Comparison of ENCODE assay signal across 8 cellular contexts in genomic region chr14:55411426-55412389, GRCh38. TPM values are rescaled to one million over a fixed set of nuclear protein-coding genes. Genes with fewer than 3 reads are reported as not detected.
DNase-seq lines count a peak whose midpoint lies in the region; ATAC-seq and TF ChIP-seq lines count a peak whose summit lies in the region.

Gene ATG14 (minus strand): TSS chr14:55411830. CDS start chr14:55411822, 8 bp downstream.

- peak; percentile 91 for ATAC-seq in HG03196 (IDR thresholded peaks at IDR 0.05; ENCODE audit: unreplicated experiment)
- ATAC-seq in left colon, result peak; percentile 99

- TF ChIP-seq CTCF in AG09319 (IDR thresholded peaks at IDR 0.05; ENCODE audit: low read depth, low read length) (no peak), choroid plexus epithelial cell (conservative IDR thresholded peaks at IDR 0.05; ENCODE audit: low read depth, low read length) (no peak)

- DNase-seq in AG09319 (ENCODE audit: extremely low read depth, low read depth), result peak; percentile 39
- DNase-seq in NCI-H446 (lab: John Stamatoyannopoulos, UW), result peak; percentile 67 to 87
- peak; percentile 54 for DNase-seq in activated CD4-positive, alpha-beta T cell treated with anti-CD3 and anti-CD28 coated beads for 1 hour
- peak; percentile 86 for DNase-seq in choroid plexus epithelial cell (ENCODE audit: low read depth)
- DNase-seq in left colon, result peak; percentile 82 to 84
- peak; percentile 56 to 66 for DNase-seq in stimulated activated CD4-positive, alpha-beta T cell treated with anti-CD3 and anti-CD28 coated beads, Interleukin-1b, Interleukin-23, amount 100 ng/mL, for 4 hours (ENCODE audit: low read depth in 2 of 2)

- in situ Hi-C loops in GM18951 (cut with MboI; ENCODE audit: low sequenced_read_pairs, unreplicated experiment), result no loop called here

- peak within 1 kb of the TSS; percentile 91 for H3K4me3 ChIP-seq in choroid plexus epithelial cell (ENCODE audit: low read depth, low read length)

- intact Hi-C loops in left colon (cut with DNase I, micrococcal nuclease), result loop anchor here in 1 of 2 donors (10.0 kb wide), 1 partner anchor 147 kb away; no protein-coding TSS in a partner anchor

- peak; percentile 75 for TF ChIP-seq POLR2A in GM18951 (IDR thresholded peaks at IDR 0.05; ENCODE audit: extremely low read depth, insufficient read depth, insufficient read length)

RNA-seq across cellular contexts. Expression of gene ATG14, which starts in this region (rescaled TPM):
- 10 to 100 TPM in 1 of 2 donors, 1 to 10 TPM in 1; 6.3 to 10.0 TPM for total RNA-seq in left colon

Comparison
In these comparisons a context has a peak if more than half of its experiments do, and no peak if none do; other contexts are left out.
1. Peak in every context shown above with its lines: DNase-seq, ATAC-seq and H3K4me3 ChIP-seq.